ENCODE assay signal across 18 cellular contexts in genomic region chr1:224256642-224257041, GRCh38.
DNase-seq lines count a peak whose midpoint lies in the region; ATAC-seq and TF ChIP-seq lines count a peak whose summit lies in the region.
"Had no signal": no experiment of that assay in that cellular context is flagged by ENCODE, and none has a peak within 500 bp of the region (broad histone marks: within the 10 kb centered on the region; RNA-seq: fewer than 3 reads in every experiment).

No MANE protein-coding gene starts in this region.

- H2BK120ac ChIP-seq in H9 (ENCODE audit: low read depth, low read length, poor library complexity, severe bottlenecking): no peak overlapping the region
- H2BK120ac ChIP-seq in trophoblast cell (ENCODE audit: insufficient read depth, low read length, poor library complexity): no peak overlapping the region

- peak; percentile 34 for DNase-seq in H9
- peak; percentile 40 to 75 for DNase-seq in trophoblast cell
- no peak for DNase-seq in left colon
- no peak for DNase-seq in cortex of kidney (lab: John Stamatoyannopoulos, UW)
- DNase-seq in stimulated activated CD4-positive, alpha-beta T cell treated with anti-CD3 and anti-CD28 coated beads, Interleukin-4, amount 100 ng/mL, for 24 hours: no peak
- DNase-seq: COR-L47, EL, HFFc6, NCI-H1048, NCI-H146, NCI-H2081 treated with DMSO at 0.1 percent for 48 hours, NCI-H510A treated with DMSO at 0.1 percent for 48 hours, NCI-H82 had no signal

- H3K79me1 ChIP-seq in H9 (ENCODE audit: insufficient read depth, low read depth, low read length, poor library complexity, severe bottlenecking) (no peaks in the 10 kb centered on the region), trophoblast cell (ENCODE audit: low read length) (peaks cover 2% of the 10 kb centered on the region)

- H3K36me3 Mint-ChIP-seq in H9 (ENCODE audit: insufficient read depth in 1 of 3, low read depth in 3 of 3) (peaks cover 5 to 34% (median 6%) of the 10 kb centered on the region in 3 experiments; a peak in 5 of 7 replicates), brain (peaks cover 60% of the 10 kb centered on the region)

- no peak overlapping the region for H4K12ac ChIP-seq in trophoblast cell (ENCODE audit: low read depth, low read length)

- no peak overlapping the region for H3K14ac ChIP-seq in H9 (ENCODE audit: insufficient read depth, low read length)
- H3K14ac ChIP-seq in trophoblast cell (ENCODE audit: low read length): no peak overlapping the region

- H3K4me1 Mint-ChIP-seq in H9: peaks cover 23 to 36% of the 10 kb centered on the region in 2 experiments
- H3K4me1 Mint-ChIP-seq in brain: peaks cover 11% of the 10 kb centered on the region
- H3K4me1 Mint-ChIP-seq: CD14-positive monocyte had no signal

- H2AFZ ChIP-seq in H9 (ENCODE audit: low read length): no peak overlapping the region
- no peak overlapping the region for H2AFZ ChIP-seq in trophoblast cell (ENCODE audit: insufficient read depth, low read length, poor library complexity)

- H3K23me2 ChIP-seq in H9 (ENCODE audit: insufficient read length, low read depth, low read length, poor library complexity, severe bottlenecking): no peaks in the 10 kb centered on the region

- no peak overlapping the region for H3T11ph ChIP-seq in H9 (ENCODE audit: low read length)

- H3K4me3 Mint-ChIP-seq in H9 (peak overlapping the region; percentile 2 to 27; a peak in 4 of 5 replicates), brain (peak overlapping the region in 1 of 5 experiments; percentile 0)
- H3K4me3 Mint-ChIP-seq: CD14-positive monocyte, HFFc6 had no signal

- H3K4ac ChIP-seq in H9 (ENCODE audit: low read depth, low read length) (no peak overlapping the region), trophoblast cell (ENCODE audit: low read depth, low read length) (no peak overlapping the region)

- H2BK5ac ChIP-seq in H9 (ENCODE audit: insufficient read length, low read length): no peak overlapping the region
- H2BK5ac ChIP-seq in trophoblast cell (ENCODE audit: low read depth, low read length, poor library complexity): no peak overlapping the region

- H3K4me1 ChIP-seq in H9 (ENCODE audit: insufficient read depth, low read length) (peaks cover 5% of the 10 kb centered on the region; the same call in 1 of the 2 replicates), iPS-18a (ENCODE audit: control insufficient read depth, low read depth, low read length) (peaks cover 15% of the 10 kb centered on the region), trophoblast cell (ENCODE audit: control insufficient read depth in 1 of 2, insufficient read depth in 2 of 2, low read length in 2 of 2) (peaks cover 8 to 10% of the 10 kb centered on the region in 2 experiments)
- H3K4me1 ChIP-seq: A549 had no signal

- no peak overlapping the region for H4K5ac ChIP-seq in H9 (ENCODE audit: insufficient read length, low read depth, low read length)

- H2BK15ac ChIP-seq in H9 (ENCODE audit: low read depth, low read length): no peak overlapping the region

- H3K27me3 Mint-ChIP-seq in H9 (ENCODE audit: low read depth) (no peaks in the 10 kb centered on the region), brain (no peaks in the 10 kb centered on the region)

- H4K8ac ChIP-seq in H9 (replicated peaks; ENCODE audit: insufficient read length, low read depth, low read length) (no peak overlapping the region), trophoblast cell (ENCODE audit: low read depth, low read length) (no peak overlapping the region)

- H3K9me3 Mint-ChIP-seq in H9 (no peaks in the 10 kb centered on the region; a peak in 1 of 5 replicates), brain (no peaks in the 10 kb centered on the region)
- H3K9me3 Mint-ChIP-seq: CD14-positive monocyte, HFFc6 had no signal

- no peak overlapping the region for H3K4me2 ChIP-seq in H9 (ENCODE audit: insufficient read depth, insufficient read length, low read length)
- no peak overlapping the region for H3K4me2 ChIP-seq in trophoblast cell (ENCODE audit: low read length)
- H3K4me2 ChIP-seq: A549 had no signal

- TF ChIP-seq CTCF in H9 (conservative IDR thresholded peaks at IDR 0.05) (no peak), brain (conservative IDR thresholded peaks at IDR 0.05) (no peak)

- H3K4me3 ChIP-seq in iPS-18a (ENCODE audit: low read length) (peak overlapping the region; percentile 38), trophoblast cell (ENCODE audit: low read depth, low read length) (no peak overlapping the region)
- H3K4me3 ChIP-seq: A549 had no signal

- H3K9me3 ChIP-seq in H9 (ENCODE audit: control insufficient read depth, low read depth, low read length) (no peaks in the 10 kb centered on the region), iPS-18a (ENCODE audit: control insufficient read depth, low read depth, low read length) (no peaks in the 10 kb centered on the region), trophoblast cell (ENCODE audit: insufficient read depth, low read depth, low read length) (no peaks in the 10 kb centered on the region)
- H3K9me3 ChIP-seq: A549 had no signal

- no peaks in the 10 kb centered on the region for H3K36me3 ChIP-seq in iPS-18a (ENCODE audit: control insufficient read depth, low read depth, low read length)
- H3K36me3 ChIP-seq in trophoblast cell (ENCODE audit: control insufficient read depth in 1 of 2, insufficient read depth in 2 of 2, low read length in 2 of 2): no peaks in the 10 kb centered on the region

- no peak overlapping the region for H4K91ac ChIP-seq in H9 (ENCODE audit: insufficient read length, low read depth, low read length)
- H4K91ac ChIP-seq in trophoblast cell (ENCODE audit: low read depth, low read length): no peak overlapping the region

- H3K9ac ChIP-seq in H9 (ENCODE audit: extremely low read depth, insufficient read length, low read length): no peak overlapping the region
- peak overlapping the region; percentile 33 for H3K9ac ChIP-seq in iPS-18a (ENCODE audit: low read length)
- H3K9ac ChIP-seq in trophoblast cell (ENCODE audit: low read length): no peak overlapping the region

- no peaks in the 10 kb centered on the region for H4K20me1 ChIP-seq in H9 (ENCODE audit: control insufficient read depth, insufficient read depth, insufficient read length)

- H3K56ac ChIP-seq in H9 (ENCODE audit: insufficient read length, low read depth, low read length): no peak overlapping the region

- no peaks in the 10 kb centered on the region for H3K27me3 ChIP-seq in H9 (ENCODE audit: insufficient read depth, low read length)
- no peaks in the 10 kb centered on the region for H3K27me3 ChIP-seq in iPS-18a (ENCODE audit: control insufficient read depth, insufficient read depth, low read length)
- H3K27me3 ChIP-seq in trophoblast cell (ENCODE audit: insufficient read depth, low read length): no peaks in the 10 kb centered on the region

- H3K23ac ChIP-seq in H9 (ENCODE audit: insufficient read length, low read depth, low read length): no peak overlapping the region
- no peak overlapping the region for H3K23ac ChIP-seq in trophoblast cell (ENCODE audit: low read length)

- H2BK20ac ChIP-seq in H9 (ENCODE audit: low read depth, low read length, poor library complexity, severe bottlenecking): peak overlapping the region; percentile 29

- intact Hi-C loops in left colon (cut with DNase I, micrococcal nuclease): no loop called here

- WGBS in H9 (ENCODE audit: extremely low coverage, insufficient read length, low lambda C conversion rate): no CpG with 5 or more reads among the region's 3 CpGs
- no CpG with 5 or more reads among the region's 3 CpGs for WGBS in trophoblast cell (ENCODE audit: extremely low coverage, insufficient coverage, insufficient read length)

- peak overlapping the region; percentile 27 to 99 (median 85); a peak in 6 of 7 replicates for H3K27ac Mint-ChIP-seq in H9
- peak overlapping the region in 4 of 5 experiments; percentile 2 to 74 (median 36) for H3K27ac Mint-ChIP-seq in brain
- H3K27ac Mint-ChIP-seq: HFFc6 had no signal

- H3K27ac ChIP-seq in H9 (ENCODE audit: insufficient read length, low read depth, low read length): peak overlapping the region; percentile 55
- H3K27ac ChIP-seq in iPS-18a (ENCODE audit: low read length): peak overlapping the region; percentile 76
- H3K27ac ChIP-seq in trophoblast cell (ENCODE audit: low read depth, low read length): peak overlapping the region; percentile 37
- H3K27ac ChIP-seq: A549 had no signal

- H3K79me2 ChIP-seq in H9 (ENCODE audit: insufficient read depth, low read length) (no peaks in the 10 kb centered on the region), trophoblast cell (ENCODE audit: control insufficient read depth, insufficient read depth, low read length, poor library complexity) (no peaks in the 10 kb centered on the region)

- no peak overlapping the region for H3K18ac ChIP-seq in H9 (ENCODE audit: insufficient read length, low read depth, low read length)
- no peak overlapping the region for H3K18ac ChIP-seq in trophoblast cell (ENCODE audit: low read length)

- H2AK5ac ChIP-seq in H9 (ENCODE audit: insufficient read length, low read length): no peak overlapping the region
- H2AK5ac ChIP-seq in trophoblast cell (ENCODE audit: low read length): no peak overlapping the region

- ATAC-seq in left colon: no peak
- ATAC-seq: A549, Panc1 had no signal

- H2BK12ac ChIP-seq in H9 (ENCODE audit: insufficient read length, low read depth, low read length) (no peak overlapping the region), trophoblast cell (ENCODE audit: low read length) (no peak overlapping the region)

Comparison
In these comparisons a context has a peak if more than half of its experiments do, and no peak if none do; other contexts are left out.
1. DNase-seq: peak in H9 (single experiment) and trophoblast cell (2 of 2); none in left colon (0 of 2), cortex of kidney (single experiment) and stimulated activated CD4-positive, alpha-beta T cell treated with anti-CD3 and anti-CD28 coated beads, Interleukin-4, amount 100 ng/mL, for 24 hours (single experiment).
2. Peak in every context shown above with its lines, with median percentiles within 50 percentile points of each other: H3K27ac ChIP-seq.